ENCODE assay signal across 13 cellular contexts in the genomic region with DNA sequence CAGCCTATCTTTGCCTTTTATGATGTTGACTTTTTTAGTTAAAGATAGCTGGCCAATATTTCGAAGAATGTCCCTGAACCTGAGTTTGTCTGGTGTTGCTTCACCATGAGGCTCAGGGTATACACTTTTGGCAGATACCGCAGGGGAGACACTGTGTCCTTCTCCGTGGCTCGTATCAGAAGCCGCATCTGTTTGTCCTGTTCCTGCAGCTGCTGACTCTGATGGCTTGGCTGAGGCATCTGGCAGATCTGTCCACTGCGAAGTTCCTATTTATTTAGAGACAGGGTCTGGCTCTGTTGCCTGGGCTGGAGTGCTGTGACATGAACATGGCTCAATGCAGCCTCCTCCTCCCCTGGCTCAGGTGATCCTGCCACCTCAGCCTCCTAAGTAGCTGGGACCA.
DNase-seq lines count a peak whose midpoint lies in the region; ATAC-seq and TF ChIP-seq lines count a peak whose summit lies in the region.
"Had no signal": no experiment of that assay in that cellular context is flagged by ENCODE, and none has a peak within 500 bp of the region (broad histone marks: within the 10 kb centered on the region; RNA-seq: fewer than 3 reads in every experiment).

No MANE protein-coding gene starts in this region.

- no peak overlapping the region for H2BK120ac ChIP-seq in mesenchymal stem cell (ENCODE audit: low read depth, low read length)

- no peaks in the 10 kb centered on the region for H4K20me1 ChIP-seq in smooth muscle cell (ENCODE audit: low read depth)

- no peak overlapping the region for H2BK15ac ChIP-seq in mesenchymal stem cell (ENCODE audit: low read depth, poor library complexity, severe bottlenecking)

- H3K79me1 ChIP-seq in mesenchymal stem cell (replicated peaks; ENCODE audit: low read length, poor library complexity, severe bottlenecking) = no peaks in the 10 kb centered on the region

- ATAC-seq in right lobe of liver (peak; percentile 84 to 93 (median 90)), upper lobe of right lung (peak; percentile 34), GM21381 (IDR thresholded peaks at IDR 0.05; ENCODE audit: unreplicated experiment) (no peak)
- ATAC-seq: HCT116 had no signal

- WGBS in adrenal gland, 4 donors = 7 to 13% (median 12%) methylated on average over 6 of the region's 6 CpGs
- WGBS in right lobe of liver (ENCODE audit: insufficient coverage, low coverage, low lambda C conversion rate, missing lambda C conversion rate) = 28% methylated on average over 5 of the region's 6 CpGs
- WGBS in mesenchymal stem cell = 61% methylated on average over 6 of the region's 6 CpGs
- WGBS in smooth muscle cell (ENCODE audit: low lambda C conversion rate) = 55% methylated on average over 6 of the region's 6 CpGs

- H3F3A ChIP-seq in smooth muscle cell (ENCODE audit: low read depth) = peaks cover 12% of the 10 kb centered on the region

- peak overlapping the region in 1 of 2 experiments; percentile 55 for H3K18ac ChIP-seq in mesenchymal stem cell (ENCODE audit: low read depth in 1 of 2, low read length in 2 of 2)

- no peak overlapping the region for H2AFZ ChIP-seq in mesenchymal stem cell (ENCODE audit: low read depth, low read length)
- H2AFZ ChIP-seq in smooth muscle cell (ENCODE audit: low read depth) = no peak overlapping the region

- no peaks in the 10 kb centered on the region for H3K79me2 ChIP-seq in smooth muscle cell (ENCODE audit: low read depth)

- H3K23ac ChIP-seq in mesenchymal stem cell (ENCODE audit: low read length in 2 of 2) = no peak overlapping the region

- H3K4me1 ChIP-seq in adrenal gland (replicated peaks in 1 of 2) (peaks cover 5 to 18% of the 10 kb centered on the region in 2 donors), right lobe of liver (peaks cover 0 to 41% (median 15%) of the 10 kb centered on the region in 4 donors), upper lobe of right lung (peaks cover 20% of the 10 kb centered on the region), mesenchymal stem cell (ENCODE audit: control insufficient read depth, insufficient read depth, low read depth, low read length) (peaks cover 3% of the 10 kb centered on the region), smooth muscle cell (ENCODE audit: low read depth) (peaks cover 3% of the 10 kb centered on the region)

- no peak overlapping the region for H2BK5ac ChIP-seq in mesenchymal stem cell (ENCODE audit: low read depth, low read length, poor library complexity, severe bottlenecking)

- no peak for TF ChIP-seq POLR2A in adrenal gland (IDR thresholded peaks at IDR 0.05)
- no peak for TF ChIP-seq POLR2A in right lobe of liver (IDR thresholded peaks at IDR 0.05)

- no peak overlapping the region for H4K8ac ChIP-seq in mesenchymal stem cell (ENCODE audit: low read length)

- no peak overlapping the region for H3K4ac ChIP-seq in mesenchymal stem cell (ENCODE audit: low read depth in 1 of 2, low read length in 2 of 2)

- H3K4me2 ChIP-seq in mesenchymal stem cell (ENCODE audit: low read length, poor library complexity, severe bottlenecking) (no peak overlapping the region), smooth muscle cell (no peak overlapping the region)

- TF ChIP-seq CTCF in adrenal gland (IDR thresholded peaks at IDR 0.05) = no peak
- no peak for TF ChIP-seq CTCF in right lobe of liver (IDR thresholded peaks at IDR 0.05)
- TF ChIP-seq CTCF in upper lobe of right lung (IDR thresholded peaks at IDR 0.05) = no peak
- TF ChIP-seq CTCF in smooth muscle cell (IDR thresholded peaks at IDR 0.05; ENCODE audit: borderline replicate concordance, insufficient read depth, poor library complexity, severe bottlenecking) = no peak

- peak; percentile 30 for DNase-seq in DMS 273 (lab: John Stamatoyannopoulos, UW; ENCODE audit: unreplicated experiment)
- DNase-seq in DMS 273 treated with DMSO at 0.1 percent for 48 hours (lab: John Stamatoyannopoulos, UW) = no peak
- DNase-seq in adrenal gland = peak; percentile 55 to 93 (median 83)
- peak; percentile 62 to 93 (median 90) for DNase-seq in right lobe of liver
- no peak for DNase-seq in upper lobe of right lung
- no peak for DNase-seq in mesenchymal stem cell
- no peak for DNase-seq in smooth muscle cell (lab: John Stamatoyannopoulos, UW; ENCODE audit: unreplicated experiment)
- DNase-seq: activated naive CD4-positive, alpha-beta T cell treated with anti-CD3 and anti-CD28 coated beads, Interleukin-2, amount 10 ng/mL, durations not matched to agents 7 days and 5 days; endodermal cell; stimulated activated naive CD4-positive, alpha-beta T cell had no signal

- no peaks in the 10 kb centered on the region for H3K9me3 ChIP-seq in adrenal gland (replicated peaks in 1 of 3)
- H3K9me3 ChIP-seq in right lobe of liver = no peaks in the 10 kb centered on the region
- no peaks in the 10 kb centered on the region for H3K9me3 ChIP-seq in upper lobe of right lung
- no peaks in the 10 kb centered on the region for H3K9me3 ChIP-seq in mesenchymal stem cell (ENCODE audit: control insufficient read depth, low read length)
- no peaks in the 10 kb centered on the region for H3K9me3 ChIP-seq in smooth muscle cell (replicated peaks; ENCODE audit: low read depth)

- no peak overlapping the region for H3K14ac ChIP-seq in mesenchymal stem cell (ENCODE audit: low read length in 2 of 2)

- H3K4me3 ChIP-seq in adrenal gland (no peak overlapping the region), right lobe of liver (no peak overlapping the region), upper lobe of right lung (no peak overlapping the region), mesenchymal stem cell (ENCODE audit: insufficient read depth in 1 of 2, low read depth in 1 of 2, low read length in 2 of 2) (no peak overlapping the region), smooth muscle cell (no peak overlapping the region)

- H2AK5ac ChIP-seq in mesenchymal stem cell (ENCODE audit: low read length, severe bottlenecking) = no peak overlapping the region

- H4K91ac ChIP-seq in mesenchymal stem cell (ENCODE audit: low read length) = no peak overlapping the region

- H3K27ac ChIP-seq in adrenal gland (peak overlapping the region in 3 of 5 donors; percentile 6 to 59 (median 45)), right lobe of liver (peak overlapping the region in 2 of 3 donors; percentile 51 to 62), upper lobe of right lung (peak overlapping the region; percentile 36), mesenchymal stem cell (ENCODE audit: low read length, poor library complexity, severe bottlenecking) (no peak overlapping the region), smooth muscle cell (ENCODE audit: low read depth) (no peak overlapping the region)
- H3K27ac ChIP-seq: 22Rv1 had no signal

- H3K9ac ChIP-seq in mesenchymal stem cell (ENCODE audit: low read length) (no peak overlapping the region), smooth muscle cell (ENCODE audit: low read depth) (no peak overlapping the region)

- intact Hi-C loops in adrenal gland (cut with DNase I) (no loop called here), right lobe of liver (cut with DNase I) (no loop called here), upper lobe of right lung (cut with DNase I) (no loop called here)

- H3K36me3 ChIP-seq in adrenal gland (replicated peaks in 1 of 2) (no peaks in the 10 kb centered on the region), right lobe of liver (no peaks in the 10 kb centered on the region), upper lobe of right lung (no peaks in the 10 kb centered on the region), mesenchymal stem cell (ENCODE audit: control insufficient read depth in 1 of 2, insufficient read depth in 2 of 2, low read depth in 1 of 2, low read length in 2 of 2) (no peaks in the 10 kb centered on the region), smooth muscle cell (ENCODE audit: low read depth) (no peaks in the 10 kb centered on the region)

- H3K27me3 ChIP-seq in adrenal gland (no peaks in the 10 kb centered on the region), right lobe of liver (no peaks in the 10 kb centered on the region), upper lobe of right lung (no peaks in the 10 kb centered on the region), mesenchymal stem cell (ENCODE audit: control insufficient read depth in 1 of 2, insufficient read depth in 1 of 2, low read length in 2 of 2) (peaks cover 31 to 46% of the 10 kb centered on the region in 2 experiments), smooth muscle cell (ENCODE audit: low read depth) (no peaks in the 10 kb centered on the region)

- peak overlapping the region in 1 of 2 experiments; percentile 72 for H2BK12ac ChIP-seq in mesenchymal stem cell (ENCODE audit: low read length in 2 of 2)

Comparison
In these comparisons a context has a peak if more than half of its experiments do, and no peak if none do; other contexts are left out.
1. DNase-seq: peak in DMS 273 (single experiment), adrenal gland (7 of 7) and right lobe of liver (3 of 3); none in DMS 273 treated with DMSO at 0.1 percent for 48 hours (single experiment), upper lobe of right lung (single experiment), mesenchymal stem cell (single experiment) and smooth muscle cell (single experiment).
2. H3K27ac ChIP-seq: peak in adrenal gland (3 of 5), right lobe of liver (2 of 3) and upper lobe of right lung (single experiment); none in mesenchymal stem cell (single experiment) and smooth muscle cell (single experiment).